20 cellular contexts compared by ENCODE assay signal in the genomic region with DNA sequence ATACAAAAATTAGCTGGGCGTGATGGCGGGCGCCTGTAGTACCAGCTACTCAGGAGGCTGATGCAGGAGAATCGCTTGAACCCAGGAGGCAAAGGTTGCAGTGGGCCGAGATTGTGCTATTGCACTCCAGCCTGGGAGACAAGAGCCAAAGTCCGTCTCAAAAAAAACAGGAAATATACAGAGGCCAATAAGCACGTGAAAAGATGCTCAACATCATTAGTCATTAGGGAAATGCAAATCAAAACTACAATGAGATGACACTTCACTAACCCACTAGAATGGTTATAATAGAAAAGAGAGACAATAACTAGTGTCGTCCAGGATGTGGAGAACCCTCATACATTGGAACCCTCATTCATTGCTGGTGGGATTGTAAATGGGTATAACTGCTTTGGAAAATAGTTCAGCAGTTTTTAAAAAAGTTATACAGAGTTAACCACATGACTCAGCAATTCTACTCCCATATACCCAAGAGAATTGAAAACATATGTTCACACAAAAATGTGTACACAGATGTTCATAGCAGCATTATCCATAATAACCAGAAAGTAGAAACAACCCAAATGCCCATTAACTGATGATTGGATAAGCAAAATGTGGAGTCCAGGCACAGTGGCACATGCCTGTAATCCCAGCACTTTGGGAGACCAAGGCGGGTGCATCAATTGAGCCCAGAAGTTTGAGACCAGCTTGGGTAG. TPM values are rescaled to one million over a fixed set of nuclear protein-coding genes. Genes with fewer than 3 reads are reported as not detected.
A peak's percentile ranks its signal among the peaks of the same experiment; 100 is the strongest.
DNase-seq lines count a peak whose midpoint lies in the region; ATAC-seq and TF ChIP-seq lines count a peak whose summit lies in the region.
"Had no signal": no experiment of that assay in that cellular context is flagged by ENCODE, and none has a peak within 500 bp of the region (broad histone marks: within the 10 kb centered on the region; RNA-seq: fewer than 3 reads in every experiment).

No MANE protein-coding gene starts in this region.

- H2AFZ ChIP-seq in ACC112 (ENCODE audit: low read length, unreplicated experiment), result no peak overlapping the region

- H3K27ac ChIP-seq in ACC112 (ENCODE audit: low read depth, low read length), result peak overlapping the region; percentile 31; the same call in 1 of the 2 replicates
- H3K27ac ChIP-seq: left ventricle myocardium inferior, ovary had no signal

- DNase-seq in ELR (ENCODE audit: low read depth) (peak; percentile 37), RKO (ENCODE audit: low spot score) (peak; percentile 34), fibroblast of the aortic adventitia (ENCODE audit: low read depth) (peak; percentile 59), HK-2 (ENCODE audit: unreplicated experiment) (no peak)
- no peak for DNase-seq in activated effector memory CD4-positive, alpha-beta T cell treated with anti-CD3 and anti-CD28 coated beads, Interleukin-2, amount 50 U/mL, for 16 hours
- DNase-seq: activated CD4-positive, CD25-positive, alpha-beta regulatory T cell treated with anti-CD3 and anti-CD28 coated beads, Interleukin-2, amount 50 U/mL, for 72 hours; activated CD8-positive, alpha-beta memory T cell treated with anti-CD3 and anti-CD28 coated beads, Interleukin-2, amount 50 U/mL, for 48 hours; activated gamma-delta T cell treated with Interleukin-2 at 50 U/mL for 16 hours; anterior cingulate cortex; left ventricle myocardium inferior; MG63; NCI-H187; NCI-H446 treated with DMSO at 0.1 percent for 48 hours; ovary; stimulated activated CD4-positive, alpha-beta T cell treated with anti-CD3 and anti-CD28 coated beads, Interleukin-4, amount 100 ng/mL, for 24 hours; stimulated activated CD8-positive, alpha-beta memory T cell treated with anti-CD3 and anti-CD28 coated beads, Interleukin-4, amount 100 ng/mL, for 48 hours; T-helper 9 cell had no signal

- ATAC-seq in GM21825 (IDR thresholded peaks at IDR 0.05; ENCODE audit: unreplicated experiment) (no peak), GM18873 (IDR thresholded peaks at IDR 0.05; ENCODE audit: low FRiP score, unreplicated experiment) (no peak)

- peaks cover 9% of the 10 kb centered on the region for H3K4me1 ChIP-seq in ACC112 (ENCODE audit: control insufficient read depth, insufficient read depth, low read length, unreplicated experiment)

- H3K4me3 ChIP-seq in ACC112 (ENCODE audit: low read depth, low read length) (no peak overlapping the region), fibroblast of the aortic adventitia (ENCODE audit: low read depth, low read length) (no peak overlapping the region)
- H3K4me3 ChIP-seq: left ventricle myocardium inferior, MG63, ovary had no signal

- TF ChIP-seq CTCF in fibroblast of the aortic adventitia (IDR thresholded peaks at IDR 0.05; ENCODE audit: insufficient read depth, low read length), result no peak

- no peaks in the 10 kb centered on the region for H3K36me3 ChIP-seq in ACC112 (ENCODE audit: insufficient read depth, low read length)
- H3K36me3 ChIP-seq: left ventricle myocardium inferior, MG63, ovary had no signal

- no peaks in the 10 kb centered on the region for H3K79me2 ChIP-seq in ACC112 (ENCODE audit: control insufficient read depth, insufficient read depth, low read length, unreplicated experiment)

- no peaks in the 10 kb centered on the region for H3K27me3 ChIP-seq in ACC112 (ENCODE audit: insufficient read depth, low read length)
- H3K27me3 ChIP-seq: MG63, ovary had no signal

RNA-seq across cellular contexts. Expression of a gene that starts 6.4 kb away (rescaled TPM):
- total RNA-seq in fibroblast of the aortic adventitia (ENCODE audit: low replicate concordance), result 5.6 TPM in 1 of 2 replicates, not detected in the other

RNA-seq across cellular contexts. Expression of a gene that starts 21.9 kb away (rescaled TPM):
- 51.8 and 673 TPM in 2 replicates for total RNA-seq in fibroblast of the aortic adventitia (ENCODE audit: low replicate concordance)

RNA-seq across cellular contexts. Expression of a gene that starts 53.5 kb away (rescaled TPM):
- total RNA-seq in fibroblast of the aortic adventitia (ENCODE audit: low replicate concordance), result 46.9 and 65.3 TPM in 2 replicates

Comparison
In these comparisons a context has a peak if more than half of its experiments do, and no peak if none do; other contexts are left out.
1. DNase-seq: peak in ELR (single experiment), RKO (single experiment) and fibroblast of the aortic adventitia (single experiment); none in HK-2 (single experiment) and activated effector memory CD4-positive, alpha-beta T cell treated with anti-CD3 and anti-CD28 coated beads, Interleukin-2, amount 50 U/mL, for 16 hours (single experiment).